Comparison of ENCODE assay signal across 19 cellular contexts in the genomic region with DNA sequence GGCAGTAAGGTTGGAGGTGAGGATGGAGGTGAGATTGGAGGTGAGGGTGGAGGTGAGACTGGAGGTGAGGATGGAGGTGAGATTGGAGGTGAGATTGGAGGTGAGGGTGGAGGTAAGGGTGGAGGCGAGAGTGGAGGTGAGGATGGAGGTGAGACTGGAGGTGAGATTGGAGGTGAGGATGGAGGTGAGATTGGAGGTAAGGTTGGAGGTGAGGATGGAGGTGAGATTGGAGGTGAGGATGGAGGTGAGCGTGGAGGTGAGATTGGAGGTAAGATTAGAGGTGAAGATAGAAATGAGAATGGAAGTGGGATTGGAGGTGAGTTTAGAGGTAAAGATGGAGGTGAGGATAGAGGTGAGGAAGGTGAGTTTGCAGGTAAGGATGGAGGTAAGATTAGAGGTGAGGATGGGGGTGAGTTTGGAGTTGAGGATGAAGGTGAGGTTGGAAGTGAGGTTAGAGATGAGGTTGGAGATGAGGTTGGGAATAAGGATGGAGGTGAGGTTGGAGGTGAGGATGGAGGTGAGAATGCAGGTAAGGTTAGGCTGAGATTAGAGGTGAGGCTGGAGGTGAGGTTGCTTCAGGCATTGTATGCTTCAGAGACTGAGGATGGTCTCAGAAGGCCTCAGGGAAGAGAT. TPM values are rescaled to one million over a fixed set of nuclear protein-coding genes. Genes with fewer than 3 reads are reported as not detected.
A peak's percentile ranks its signal among the peaks of the same experiment; 100 is the strongest.
DNase-seq lines count a peak whose midpoint lies in the region; ATAC-seq and TF ChIP-seq lines count a peak whose summit lies in the region.
"Had no signal": no experiment of that assay in that cellular context is flagged by ENCODE, and none has a peak within 500 bp of the region (broad histone marks: within the 10 kb centered on the region; RNA-seq: fewer than 3 reads in every experiment).

No MANE protein-coding gene starts in this region.

- H4K20me1 ChIP-seq in mammary epithelial cell (ENCODE audit: insufficient read depth, low read length): no peaks in the 10 kb centered on the region

- TF ChIP-seq POLR2A in upper lobe of left lung (IDR thresholded peaks at IDR 0.05): no peak

- TF ChIP-seq EP300 in upper lobe of left lung (IDR thresholded peaks at IDR 0.05): no peak

- no peak overlapping the region for H3K23ac ChIP-seq in mesendoderm (ENCODE audit: low read length)

- no peak overlapping the region for H3K4ac ChIP-seq in mesendoderm (ENCODE audit: low read depth, low read length)

- ATAC-seq in activated B cell treated with CpG ODN at 0.5 μM for 24 hours (ENCODE audit: low read depth) (no peak), upper lobe of left lung (ENCODE audit: low FRiP score in 2 of 2) (no peak)

- H3K4me3 ChIP-seq in mammary epithelial cell (replicated peaks in 1 of 3; ENCODE audit: insufficient read depth in 1 of 3, low read depth in 2 of 3, low read length in 3 of 3) (no peak overlapping the region), upper lobe of left lung (no peak overlapping the region), mesendoderm (ENCODE audit: low read length) (no peak overlapping the region)
- H3K4me3 ChIP-seq: body of pancreas, dorsolateral prefrontal cortex, pancreas had no signal

- no peak overlapping the region for H3K56ac ChIP-seq in mesendoderm (ENCODE audit: low read length)

- H4K5ac ChIP-seq in mesendoderm (ENCODE audit: low read length): no peak overlapping the region

- H3K18ac ChIP-seq in mesendoderm (ENCODE audit: low read length): no peak overlapping the region

- WGBS in mammary epithelial cell (ENCODE audit: low coverage, missing lambda C conversion rate): no CpG with 5 or more reads among the region's 2 CpGs
- WGBS in upper lobe of left lung, 2 donors: 84 to 89% methylated on average over 2 of the region's 2 CpGs
- 100% methylated on average over 1 of the region's 2 CpGs for WGBS in mesendoderm (ENCODE audit: extremely low coverage, insufficient coverage, low lambda C conversion rate)

- intact Hi-C loops in MCF 10A (cut with micrococcal nuclease) (loop anchor here (1.0 to 10.0 kb wide), 3 partner anchors 105 to 322 kb away; no protein-coding TSS in a partner anchor), mammary epithelial cell (cut with micrococcal nuclease) (loop anchor here (1.0 to 5.0 kb wide), 3 partner anchors 105 to 324 kb away; no protein-coding TSS in a partner anchor), activated B cell treated with CpG ODN at 0.5 μM for 24 hours (cut with micrococcal nuclease) (no loop called here)

- no peak for TF ChIP-seq CTCF in MCF 10A (IDR thresholded peaks at IDR 0.05; ENCODE audit: unreplicated experiment)
- no peak for TF ChIP-seq CTCF in mammary epithelial cell (conservative IDR thresholded peaks at IDR 0.05 in 1 of 2, IDR thresholded peaks at IDR 0.05 in 1 of 2; ENCODE audit: extremely low read depth in 1 of 2, insufficient read depth in 1 of 2, low read depth in 1 of 2, low read length in 2 of 2)
- no peak for TF ChIP-seq CTCF in activated B cell treated with CpG ODN at 0.5 μM for 24 hours (IDR thresholded peaks at IDR 0.05)
- TF ChIP-seq CTCF in upper lobe of left lung (IDR thresholded peaks at IDR 0.05): no peak

- no peak overlapping the region for H2AFZ ChIP-seq in mammary epithelial cell (ENCODE audit: low read depth, low read length)

- CTCF ChIA-PET in MCF 10A (lab: Yijun Ruan, JAX): interaction anchor here (0.7 to 3.7 kb wide), 19 partner anchors 9 to 326 kb away, joined by 3 to 19 read pairs (median 3); no protein-coding TSS in a partner anchor
- CTCF ChIA-PET in mammary epithelial cell (lab: Charles Lee; ENCODE audit: low non-redundant PET): interaction anchor here (0.9 kb wide), 2 partner anchors 13 to 171 kb away, joined by 4 to 7 read pairs; no protein-coding TSS in a partner anchor
- CTCF ChIA-PET in activated B cell treated with CpG ODN at 0.5 μM for 24 hours (lab: Charles Lee): interaction anchor here (1.0 to 1.8 kb wide), 2 partner anchors 15 to 17 kb away, joined by 4 to 5 read pairs; no protein-coding TSS in a partner anchor

- H3K9ac ChIP-seq in mammary epithelial cell (ENCODE audit: insufficient read depth, low read length) (no peak overlapping the region), mesendoderm (ENCODE audit: low read length) (no peak overlapping the region)

- H3K9me3 Mint-ChIP-seq in MCF 10A (ENCODE audit: unreplicated experiment): no peaks in the 10 kb centered on the region
- H3K9me3 Mint-ChIP-seq in activated B cell treated with CpG ODN at 0.5 μM for 24 hours: no peaks in the 10 kb centered on the region
- H3K9me3 Mint-ChIP-seq: activated naive CD4-positive, alpha-beta T cell treated with anti-CD3 and anti-CD28 coated beads for 36 hours; HFFc6 had no signal

- H3K27me3 ChIP-seq in mammary epithelial cell (ENCODE audit: insufficient read depth, low read length) (no peaks in the 10 kb centered on the region), upper lobe of left lung (no peaks in the 10 kb centered on the region), mesendoderm (ENCODE audit: insufficient read depth, low read length, poor library complexity) (no peaks in the 10 kb centered on the region)
- H3K27me3 ChIP-seq: pancreas had no signal

- H3K27me3 Mint-ChIP-seq in MCF 10A (ENCODE audit: insufficient read depth, unreplicated experiment) (peaks cover 21% of the 10 kb centered on the region), activated B cell treated with CpG ODN at 0.5 μM for 24 hours (no peaks in the 10 kb centered on the region)

- no peaks in the 10 kb centered on the region for H3K9me3 ChIP-seq in mammary epithelial cell (replicated peaks; ENCODE audit: insufficient read depth, low read length)
- H3K9me3 ChIP-seq in upper lobe of left lung: no peaks in the 10 kb centered on the region
- H3K9me3 ChIP-seq: body of pancreas, heart left ventricle, pancreas had no signal

- H3K27ac ChIP-seq in mammary epithelial cell (ENCODE audit: insufficient read depth, low read depth, low read length) (no peak overlapping the region), upper lobe of left lung (peak overlapping the region; percentile 79 to 89 (median 85)), mesendoderm (ENCODE audit: low read depth, low read length) (no peak overlapping the region)

- no peak overlapping the region for H4K8ac ChIP-seq in mesendoderm (ENCODE audit: low read depth, low read length)

- H2BK5ac ChIP-seq in mesendoderm (ENCODE audit: low read length): no peak overlapping the region

- no peaks in the 10 kb centered on the region for H3K79me1 ChIP-seq in mesendoderm (ENCODE audit: low read length)

- no TSS peak for BruUV-seq in MCF 10A (replicated peaks; lab: Mats Ljungman, UMichigan)
- BruUV-seq in mammary epithelial cell (replicated peaks; lab: Mats Ljungman, UMichigan): no TSS peak

- dilution Hi-C loops in mammary epithelial cell (cut with HindIII; ENCODE audit: low sequenced_read_pairs): no loop called here

- no peak overlapping the region for H2BK15ac ChIP-seq in mesendoderm (replicated peaks; ENCODE audit: low read depth)

- POLR2A ChIA-PET in MCF 10A (lab: Yijun Ruan, JAX) (interaction anchor here (0.7 to 1.4 kb wide), 5 partner anchors 13 to 366 kb away, joined by 3 to 5 read pairs (median 4); a partner anchor contains a TSS), activated B cell treated with CpG ODN at 0.5 μM for 24 hours (lab: Charles Lee) (interaction anchor here (1.0 to 2.0 kb wide), 4 partner anchors 8 to 54 kb away, joined by 4 to 11 read pairs (median 6); no protein-coding TSS in a partner anchor)

- H3K4me2 ChIP-seq in mammary epithelial cell (ENCODE audit: insufficient read depth, low read depth, low read length) (no peak overlapping the region), mesendoderm (ENCODE audit: low read length) (no peak overlapping the region)

- H3K79me2 ChIP-seq in mammary epithelial cell (ENCODE audit: insufficient read depth, low read length): no peaks in the 10 kb centered on the region
- no peaks in the 10 kb centered on the region for H3K79me2 ChIP-seq in mesendoderm (ENCODE audit: control insufficient read depth, insufficient read depth, low read length)

- H2BK120ac ChIP-seq in mesendoderm (ENCODE audit: low read depth, low read length): no peak overlapping the region

- H3K4me3 Mint-ChIP-seq in MCF 10A (ENCODE audit: unreplicated experiment) (no peak overlapping the region), activated B cell treated with CpG ODN at 0.5 μM for 24 hours (no peak overlapping the region)
- H3K4me3 Mint-ChIP-seq: activated naive CD4-positive, alpha-beta T cell treated with anti-CD3 and anti-CD28 coated beads for 36 hours; HFFc6 had no signal

- in situ Hi-C loops in mammary epithelial cell (cut with MboI; ENCODE audit: low sequenced_read_pairs in 2 of 2): loop anchor here in 1 of 2 donors (10.0 kb wide), 1 partner anchor 162 kb away; no protein-coding TSS in a partner anchor

- DNase-seq in MCF 10A (ENCODE audit: unreplicated experiment): no peak
- DNase-seq in mammary epithelial cell: no peak
- no peak for DNase-seq in activated B cell treated with CpG ODN at 0.5 μM for 24 hours
- DNase-seq in islet precursor cell: peak; percentile 40
- no peak for DNase-seq in upper lobe of left lung
- no peak for DNase-seq in RKO (ENCODE audit: low spot score)
- no peak for DNase-seq in mesendoderm
- DNase-seq in COLO668 (lab: John Stamatoyannopoulos, UW; ENCODE audit: unreplicated experiment): no peak
- DNase-seq: NCI-H1105; NCI-H2171; stimulated activated naive CD4-positive, alpha-beta T cell treated with Interleukin-2 at 50 U/mL for 16 hours; T1000 had no signal

- H3K4me1 Mint-ChIP-seq in MCF 10A (ENCODE audit: insufficient read depth, unreplicated experiment) (peaks cover 29% of the 10 kb centered on the region), activated B cell treated with CpG ODN at 0.5 μM for 24 hours (peaks cover 19% of the 10 kb centered on the region)

- H3K4me1 ChIP-seq in mammary epithelial cell (ENCODE audit: insufficient read depth, low read length): peaks cover 42% of the 10 kb centered on the region
- H3K4me1 ChIP-seq in upper lobe of left lung: peaks cover 16 to 22% (median 21%) of the 10 kb centered on the region in 4 donors
- H3K4me1 ChIP-seq in mesendoderm (ENCODE audit: control insufficient read depth, low read depth, low read length): no peaks in the 10 kb centered on the region

- H2AK5ac ChIP-seq in mesendoderm (ENCODE audit: low read length): no peak overlapping the region

- H3K36me3 Mint-ChIP-seq in MCF 10A (ENCODE audit: insufficient read depth, unreplicated experiment) (no peaks in the 10 kb centered on the region), activated B cell treated with CpG ODN at 0.5 μM for 24 hours (ENCODE audit: low read depth) (peaks cover 92% of the 10 kb centered on the region)

- H3K27ac Mint-ChIP-seq in MCF 10A (ENCODE audit: low read depth, unreplicated experiment) (peak overlapping the region; percentile 90), activated B cell treated with CpG ODN at 0.5 μM for 24 hours (peak overlapping the region; percentile 88)
- H3K27ac Mint-ChIP-seq: HFFc6 had no signal

- H3K36me3 ChIP-seq in mammary epithelial cell (ENCODE audit: insufficient read depth, low read length): no peaks in the 10 kb centered on the region
- peaks cover 0 to 14% (median 3%) of the 10 kb centered on the region in 4 donors for H3K36me3 ChIP-seq in upper lobe of left lung
- H3K36me3 ChIP-seq in mesendoderm (ENCODE audit: control insufficient read depth, insufficient read depth, low read length): no peaks in the 10 kb centered on the region
- H3K36me3 ChIP-seq: pancreas had no signal

RNA-seq across cellular contexts. Expression of a gene that starts 12.2 kb away (rescaled TPM):
- total RNA-seq in MCF 10A (2022) (not detected in 2 replicates), mammary epithelial cell (not detected), activated B cell treated with CpG ODN at 0.5 μM for 24 hours (120 and 121 TPM in 2 replicates), upper lobe of left lung (10 to 100 TPM; 28.2 to 72.5 (median 54.3) TPM)
- polyA plus RNA-seq in mammary epithelial cell: 0.36 TPM
- polyA minus RNA-seq in mammary epithelial cell: not detected
- not detected for polyA plus RNA-seq in mesendoderm (2013, experiment 1 of 2)
- not detected for polyA plus RNA-seq in mesendoderm (2013, experiment 2 of 2)
- total RNA-seq: HFFc6 had no signal

RNA-seq across cellular contexts. Expression of a gene that starts 40.4 kb away (rescaled TPM):
- total RNA-seq in MCF 10A (2022) (not detected in 2 replicates), mammary epithelial cell (not detected), activated B cell treated with CpG ODN at 0.5 μM for 24 hours (141 and 152 TPM in 2 replicates), upper lobe of left lung (10 to 100 TPM in 5 of 6 donors, 1 to 10 TPM in 1; 8.2 to 43.0 (median 24.2) TPM)
- not detected for polyA plus RNA-seq in mammary epithelial cell
- not detected for polyA minus RNA-seq in mammary epithelial cell
- polyA plus RNA-seq in mesendoderm (2013, experiment 1 of 2): 0.01 TPM
- polyA plus RNA-seq in mesendoderm (2013, experiment 2 of 2): 0.03 TPM

RNA-seq across cellular contexts. Expression of a gene that starts 56.1 kb away (rescaled TPM):
- total RNA-seq in MCF 10A (2022) (not detected in 2 replicates), mammary epithelial cell (not detected), activated B cell treated with CpG ODN at 0.5 μM for 24 hours (not detected in 2 replicates), upper lobe of left lung (1 to 10 TPM in 3 of 6 donors, not detected in 3; 1.5 to 3.3 (median 1.8) TPM)
- not detected for polyA plus RNA-seq in mammary epithelial cell
- not detected for polyA minus RNA-seq in mammary epithelial cell
- 1.1 TPM for polyA plus RNA-seq in mesendoderm (2013, experiment 1 of 2)
- polyA plus RNA-seq in mesendoderm (2013, experiment 2 of 2): 1.7 TPM
- total RNA-seq: activated naive CD4-positive, alpha-beta T cell treated with anti-CD3 and anti-CD28 coated beads for 36 hours; body of pancreas; heart left ventricle; HFFc6; pancreas had no signal
- polyA plus RNA-seq: heart left ventricle, small intestine had no signal

Comparison
In these comparisons a context has a peak if more than half of its experiments do, and no peak if none do; other contexts are left out.
1. H3K27ac ChIP-seq: peak in upper lobe of left lung (4 of 4); none in mammary epithelial cell (single experiment) and mesendoderm (single experiment).
2. RNA of a gene that starts 12.2 kb away (total RNA-seq): 120 to 121 TPM in activated B cell treated with CpG ODN at 0.5 μM for 24 hours and 28.2 to 72.5 TPM in upper lobe of left lung; not detected in MCF 10A and not detected in mammary epithelial cell; every median in the first group is over 10 times any median in the second.